7 cellular contexts compared by ENCODE assay signal in the genomic region with DNA sequence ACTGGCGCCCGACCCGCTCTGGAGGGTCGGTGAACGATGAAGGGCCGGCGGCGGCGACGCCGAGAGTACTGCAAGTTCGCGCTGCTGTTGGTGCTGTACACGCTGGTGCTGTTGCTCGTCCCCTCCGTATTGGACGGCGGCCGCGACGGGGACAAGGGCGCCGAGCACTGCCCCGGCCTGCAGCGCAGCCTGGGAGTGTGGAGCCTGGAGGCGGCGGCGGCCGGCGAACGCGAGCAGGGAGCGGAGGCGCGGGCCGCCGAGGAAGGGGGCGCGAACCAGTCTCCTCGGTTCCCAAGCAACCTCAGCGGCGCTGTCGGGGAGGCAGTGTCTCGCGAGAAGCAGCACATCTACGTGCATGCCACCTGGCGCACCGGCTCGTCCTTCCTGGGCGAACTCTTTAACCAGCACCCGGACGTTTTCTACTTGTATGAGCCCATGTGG. TPM values are rescaled to one million over a fixed set of nuclear protein-coding genes. Genes with fewer than 3 reads are reported as not detected.
DNase-seq lines count a peak whose midpoint lies in the region; ATAC-seq and TF ChIP-seq lines count a peak whose summit lies in the region.

No MANE protein-coding gene starts in this region.

- TF ChIP-seq CTCF in fibroblast of pulmonary artery (IDR thresholded peaks at IDR 0.05; ENCODE audit: low read length, missing control alignments) (no peak), neutrophil (IDR thresholded peaks at IDR 0.05) (no peak)

- H3K9me3 ChIP-seq in neutrophil: no peaks in the 10 kb centered on the region

- H3K27ac ChIP-seq in neutrophil: peak overlapping the region; percentile 45

- H3K4me1 ChIP-seq in neutrophil (ENCODE audit: control insufficient read depth in 1 of 2, insufficient read depth in 1 of 2, low read depth in 1 of 2, low read length in 1 of 2): peaks cover 25 to 35% of the 10 kb centered on the region in 2 experiments

- H3K9me3 Mint-ChIP-seq in activated T-cell treated with anti-CD3 and anti-CD28 coated beads, Interleukin-2, amount 50 U/mL, for 72 hours: no peaks in the 10 kb centered on the region

- peak overlapping the region; percentile 42 for H3K27ac Mint-ChIP-seq in activated T-cell treated with anti-CD3 and anti-CD28 coated beads, Interleukin-2, amount 50 U/mL, for 72 hours

- H3K36me3 Mint-ChIP-seq in activated T-cell treated with anti-CD3 and anti-CD28 coated beads, Interleukin-2, amount 50 U/mL, for 72 hours (ENCODE audit: insufficient read depth in 2 of 2): peaks cover 0 to 5% of the 10 kb centered on the region in 2 donors

- peak overlapping the region; percentile 86 to 88 for H3K4me3 Mint-ChIP-seq in activated T-cell treated with anti-CD3 and anti-CD28 coated beads, Interleukin-2, amount 50 U/mL, for 72 hours

- no peaks in the 10 kb centered on the region for H3K36me3 ChIP-seq in neutrophil

- peak; percentile 71 for DNase-seq in NCI-H526 treated with DMSO at 0.1 percent for 48 hours (lab: John Stamatoyannopoulos, UW)
- peak; percentile 68 to 78 for DNase-seq in activated T-cell treated with anti-CD3 and anti-CD28 coated beads, Interleukin-2, amount 50 U/mL, for 72 hours
- DNase-seq in fibroblast of pulmonary artery (ENCODE audit: low read depth): peak; percentile 59
- no peak for DNase-seq in MV-4-11 (lab: John Stamatoyannopoulos, UW)

- H3K27me3 ChIP-seq in neutrophil: peaks cover 20% of the 10 kb centered on the region

- ATAC-seq in GM18519 (IDR thresholded peaks at IDR 0.05; ENCODE audit: low FRiP score, unreplicated experiment) (peak; percentile 13), HG02943 (IDR thresholded peaks at IDR 0.05; ENCODE audit: low read depth, unreplicated experiment) (peak; percentile 41)
- ATAC-seq in activated T-cell treated with anti-CD3 and anti-CD28 coated beads, Interleukin-2, amount 50 U/mL, for 72 hours (replicated peaks in 1 of 2): peak; percentile 43 to 46

- peaks cover 10% of the 10 kb centered on the region for H3K27me3 Mint-ChIP-seq in activated T-cell treated with anti-CD3 and anti-CD28 coated beads, Interleukin-2, amount 50 U/mL, for 72 hours (ENCODE audit: low read depth)

- H3K4me3 ChIP-seq in fibroblast of pulmonary artery (replicated peaks; ENCODE audit: low read depth, low read length): peak overlapping the region; percentile 58
- peak overlapping the region; percentile 71 to 76 for H3K4me3 ChIP-seq in neutrophil (ENCODE audit: low read depth in 1 of 2, low read length in 1 of 2)

- peaks cover 49% of the 10 kb centered on the region for H3K4me1 Mint-ChIP-seq in activated T-cell treated with anti-CD3 and anti-CD28 coated beads, Interleukin-2, amount 50 U/mL, for 72 hours (ENCODE audit: low read depth)

RNA-seq across cellular contexts. Expression of a gene that starts 0.4 kb away (rescaled TPM):
- total RNA-seq in activated T-cell treated with anti-CD3 and anti-CD28 coated beads, Interleukin-2, amount 50 U/mL, for 72 hours: 1 to 10 TPM; 3.5 to 6.7 TPM

RNA-seq across cellular contexts. Expression of a gene that starts 28.7 kb away (rescaled TPM):
- total RNA-seq in activated T-cell treated with anti-CD3 and anti-CD28 coated beads, Interleukin-2, amount 50 U/mL, for 72 hours: 1 to 10 TPM; 3.7 to 4.3 TPM
